In the genomic region with DNA sequence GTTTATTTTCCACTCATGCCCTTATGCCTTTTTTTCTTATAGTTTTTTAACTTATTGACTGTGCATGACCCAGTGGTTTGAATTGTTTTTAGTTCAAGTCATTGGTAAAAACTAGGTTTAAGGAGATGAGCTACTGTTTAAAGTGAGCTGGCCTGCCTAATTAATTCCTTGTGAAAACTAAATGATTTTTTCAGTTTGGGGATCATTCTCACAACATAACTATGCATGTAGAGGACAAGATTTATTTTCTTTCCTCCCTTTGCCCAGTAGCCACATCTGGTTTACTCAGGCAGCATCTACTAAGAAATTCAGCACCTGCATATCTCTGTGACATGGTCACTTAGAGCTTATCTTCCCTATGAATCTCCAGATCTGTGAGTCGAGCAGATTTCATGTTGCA, we compare ENCODE assay signal across 9 cellular contexts. TPM values are rescaled to one million over a fixed set of nuclear protein-coding genes. Genes with fewer than 3 reads are reported as not detected.
DNase-seq lines count a peak whose midpoint lies in the region; FAIRE-seq and TF ChIP-seq lines count a peak whose summit lies in the region.
"Had no signal": no experiment of that assay in that cellular context is flagged by ENCODE, and none has a peak within 500 bp of the region (broad histone marks: within the 10 kb centered on the region; RNA-seq: fewer than 3 reads in every experiment).

No MANE protein-coding gene starts in this region.

- H3K79me2 ChIP-seq in OCI-LY3 (ENCODE audit: low read length) (peaks cover 40% of the 10 kb centered on the region), H1 (ENCODE audit: control insufficient read depth in 1 of 2, insufficient read depth in 2 of 2, low read length in 2 of 2) (peaks cover 7 to 34% of the 10 kb centered on the region in 2 experiments; a peak in 3 of 4 replicates)

- DNase-seq in EH (ENCODE audit: low read depth) = peak; percentile 49
- DNase-seq in H1 (ENCODE audit: low read depth in 1 of 2, low spot score in 2 of 2) = no peak
- no peak for DNase-seq in ovary
- no peak for DNase-seq in GOT3 (lab: John Stamatoyannopoulos, UW)
- no peak for DNase-seq in germinal center (ENCODE audit: low spot score)
- no peak for DNase-seq in SHP77 treated with DMSO at 0.1 percent for 48 hours (lab: John Stamatoyannopoulos, UW)
- DNase-seq in stimulated activated CD4-positive, alpha-beta T cell treated with anti-CD3 and anti-CD28 coated beads, Interleukin-4, amount 100 ng/mL, for 1 hour = no peak

- H3K56ac ChIP-seq in H1 (replicated peaks; ENCODE audit: insufficient read length, low read depth, low read length) = no peak overlapping the region

- H4K5ac ChIP-seq in H1 (ENCODE audit: insufficient read length, low read depth, low read length) = no peak overlapping the region

- no peak for FAIRE-seq in H1 (lab: Jason Lieb, UNC)
- FAIRE-seq: frontal cortex had no signal

- no peaks in the 10 kb centered on the region for H3K79me1 ChIP-seq in H1 (ENCODE audit: low read depth, low read length)

- no peak overlapping the region for H4K91ac ChIP-seq in H1 (replicated peaks; ENCODE audit: insufficient read length, low read length)

- H3K36me3 ChIP-seq in OCI-LY3 (replicated peaks; ENCODE audit: low read depth, low read length) = peaks cover 13% of the 10 kb centered on the region
- H3K36me3 ChIP-seq in H1 (ENCODE audit: control insufficient read depth in 2 of 4, insufficient read depth in 4 of 4, low read length in 3 of 4) = no peaks in the 10 kb centered on the region; a peak in 1 of 8 replicates
- H3K36me3 ChIP-seq in ovary = no peaks in the 10 kb centered on the region

- H3K4me3 ChIP-seq in OCI-LY3 (ENCODE audit: low read length) (peak overlapping the region; percentile 97), H1 (ENCODE audit: extremely low read depth in 1 of 4, insufficient read depth in 2 of 4, low read depth in 3 of 4, low read length in 4 of 4) (peak overlapping the region; percentile 78 to 91 (median 88); a peak in 6 of 8 replicates), ovary (peak overlapping the region; percentile 76)

- H3K4me1 ChIP-seq in OCI-LY3 (ENCODE audit: low read length) (peaks cover 21% of the 10 kb centered on the region), H1 (replicated peaks in 1 of 4; ENCODE audit: control insufficient read depth in 3 of 4, insufficient read depth in 4 of 4, low read length in 3 of 4) (peaks cover 3 to 6% (median 4%) of the 10 kb centered on the region in 4 experiments; a peak in 4 of 7 replicates), ovary (ENCODE audit: insufficient read depth) (peaks cover 15% of the 10 kb centered on the region)

- H3K14ac ChIP-seq in H1 (ENCODE audit: insufficient read length) = no peak overlapping the region

- H3K4me2 ChIP-seq in OCI-LY3 (ENCODE audit: low read length) (peak overlapping the region; percentile 98), H1 (ENCODE audit: insufficient read depth in 1 of 2, low read depth in 2 of 2, low read length in 2 of 2) (peak overlapping the region; percentile 74 to 96)

- H3K23ac ChIP-seq in H1 (ENCODE audit: insufficient read length) = no peak overlapping the region

- no peak overlapping the region for H3K4ac ChIP-seq in H1 (replicated peaks; ENCODE audit: insufficient read length, low read depth, low read length)

- H3K9me3 ChIP-seq in OCI-LY3 (ENCODE audit: insufficient read depth, low read length) = no peaks in the 10 kb centered on the region
- H3K9me3 ChIP-seq in H1 (ENCODE audit: insufficient read depth in 2 of 2, low read depth in 1 of 2, low read length in 1 of 2) = no peaks in the 10 kb centered on the region
- no peaks in the 10 kb centered on the region for H3K9me3 ChIP-seq in ovary

- no peak overlapping the region for H2BK15ac ChIP-seq in H1 (ENCODE audit: low read length)

- WGBS in H1 (ENCODE audit: extremely low coverage in 1 of 2, insufficient coverage in 1 of 2, insufficient read length in 1 of 2, insufficient replicate concordance in 2 of 2, low coverage in 1 of 2, low lambda C conversion rate in 2 of 2, missing lambda C conversion rate in 1 of 2), 2 experiments = 58% methylated on average over 1 of the region's 1 CpG; no CpG with 5 or more reads in 1 of the 2 experiments
- 3 to 17% (median 10%) methylated on average over 1 of the region's 1 CpG for WGBS in ovary, 3 donors

- H2BK120ac ChIP-seq in H1 (replicated peaks; ENCODE audit: low read depth, low read length) = no peak overlapping the region

- no peak overlapping the region for H3K18ac ChIP-seq in H1 (ENCODE audit: extremely low read depth, low read length)

- TF ChIP-seq RAD21 in H1 (IDR thresholded peaks at IDR 0.05 in 1 of 2, conservative IDR thresholded peaks at IDR 0.05 in 1 of 2; ENCODE audit: low read depth in 2 of 2, low read length in 2 of 2) = no peak

- H2BK12ac ChIP-seq in H1 (ENCODE audit: low read depth, low read length) = no peak overlapping the region

- TF ChIP-seq CTCF in OCI-LY3 (IDR thresholded peaks at IDR 0.05; ENCODE audit: low read depth, low read length) (no peak), H1 (IDR thresholded peaks at IDR 0.05; ENCODE audit: control extremely low read depth in 1 of 3, insufficient read depth in 1 of 3, low read depth in 1 of 3, low read length in 3 of 3) (no peak), ovary (IDR thresholded peaks at IDR 0.05) (no peak)

- no peak overlapping the region for H2BK20ac ChIP-seq in H1 (ENCODE audit: low read length)

- no peak overlapping the region for H2AK5ac ChIP-seq in H1 (ENCODE audit: low read depth, low read length)

- H3K27ac ChIP-seq in OCI-LY3 (ENCODE audit: low read length) (no peak overlapping the region), H1 (ENCODE audit: low read depth, low read length) (no peak overlapping the region), ovary (no peak overlapping the region)

- H4K8ac ChIP-seq in H1 (ENCODE audit: extremely low read depth, insufficient read depth, low read length) = no peak overlapping the region

- H2AFZ ChIP-seq in OCI-LY3 (ENCODE audit: low read depth, low read length) (no peak overlapping the region), H1 (ENCODE audit: low read length) (no peak overlapping the region)

- TF ChIP-seq POLR2A in H1 (IDR thresholded peaks at IDR 0.05; ENCODE audit: control extremely low read depth in 1 of 2, low read depth in 2 of 2, low read length in 2 of 2) (no peak), ovary (IDR thresholded peaks at IDR 0.05) (no peak)

- H3K23me2 ChIP-seq in H1 (ENCODE audit: low read depth, low read length) = peaks cover 6% of the 10 kb centered on the region; the same call in 1 of the 2 replicates

- TF ChIP-seq EP300 in H1 (IDR thresholded peaks at IDR 0.05; ENCODE audit: borderline replicate concordance in 1 of 2, low read depth in 2 of 2, low read length in 2 of 2) (no peak), ovary (IDR thresholded peaks at IDR 0.05) (no peak)

- POLR2A ChIA-PET in H1 (lab: Charles Lee; ENCODE audit: partially characterized antibody) = interaction anchor here (6.2 kb wide), 1 partner anchor 10 kb away, joined by 99 read pairs; the partner anchor contains the start of gene EGR2

- no peaks in the 10 kb centered on the region for H3K27me3 ChIP-seq in OCI-LY3 (ENCODE audit: low read depth, low read length)
- H3K27me3 ChIP-seq in H1 (replicated peaks in 1 of 4; ENCODE audit: control insufficient read depth in 3 of 4, extremely low read depth in 1 of 4, insufficient read depth in 3 of 4, low read length in 3 of 4) = no peaks in the 10 kb centered on the region
- H3K27me3 ChIP-seq in ovary = no peaks in the 10 kb centered on the region

- no peak overlapping the region for H3K9ac ChIP-seq in OCI-LY3 (ENCODE audit: low read length)
- H3K9ac ChIP-seq in H1 (replicated peaks in 1 of 4; ENCODE audit: extremely low read depth in 1 of 4, low read depth in 3 of 4, low read length in 3 of 4) = peak overlapping the region in 1 of 4 experiments; percentile 13; a peak in 1 of 7 replicates

- CTCF ChIA-PET in H1 (lab: Charles Lee; ENCODE audit: partially characterized antibody) = interaction anchor here (1.0 to 2.7 kb wide), 4 partner anchors 10 to 251 kb away, joined by 3 to 20 read pairs (median 3); partner anchors contain the start of gene EGR2

- intact Hi-C loops in ovary (cut with DNase I) = no loop called here

- H4K20me1 ChIP-seq in OCI-LY3 (ENCODE audit: insufficient read depth, low read length) (peaks cover 32% of the 10 kb centered on the region), H1 (replicated peaks in 1 of 2; ENCODE audit: control insufficient read depth in 1 of 2, insufficient read depth in 2 of 2, low read length in 2 of 2) (peaks cover 14% of the 10 kb centered on the region in 2 experiments)

- H2BK5ac ChIP-seq in H1 (ENCODE audit: low read depth, low read length) = no peak overlapping the region

TF ChIP-seq in H1, 55 proteins besides CTCF, POLR2A, EP300 and RAD21 (continues in another document):
- TF ChIP-seq POLR2AphosphoS5 (IDR thresholded peaks at IDR 0.05; ENCODE audit: low read depth, low read length) = no peak
- TF ChIP-seq NRF1 (IDR thresholded peaks at IDR 0.05; ENCODE audit: low read depth, low read length) = no peak
- TF ChIP-seq TBP (IDR thresholded peaks at IDR 0.05; ENCODE audit: low read depth, low read length) = no peak
- no peak for TF ChIP-seq SIRT6 (IDR thresholded peaks at IDR 0.05; ENCODE audit: low read length)
- TF ChIP-seq SP1 (IDR thresholded peaks at IDR 0.05; ENCODE audit: low read depth, low read length) = no peak

RNA-seq across cellular contexts. Expression of gene ADO, which starts 1.7 kb away (rescaled TPM):
- total RNA-seq in H1 (2021; fragmentation: NEBNext Ultra II Directional; extraction: Animal tissue kit (Norgen Biotek cat#: 25700)) = 27.9 and 29.2 TPM in 2 replicates
- 18.7 and 23.7 TPM in 2 replicates for polyA plus RNA-seq in H1 (2011; rRNA removed)
- polyA plus RNA-seq in H1 (2011; cell fraction: cytosol; rRNA removed) = 18.5 TPM
- polyA plus RNA-seq in H1 (2011; cell fraction: nucleus; rRNA removed) = 14.2 TPM
- 12.0 to 16.6 TPM (median 13.3 TPM) in 4 replicates for polyA plus RNA-seq in H1 (2012, experiment 1 of 2)
- 11.2 TPM for polyA plus RNA-seq in H1 (2012, experiment 2 of 2)
- 20.0 TPM for polyA plus RNA-seq in H1 (2013, experiment 1 of 2)
- polyA plus RNA-seq in H1 (2013, experiment 2 of 2) = 20.1 TPM
- 14.0 and 16.9 TPM in 2 replicates for polyA minus RNA-seq in H1 (2011; rRNA and poly(A)+ RNA removed)
- 20.9 TPM for polyA minus RNA-seq in H1 (2011; cell fraction: cytosol; rRNA and poly(A)+ RNA removed)
- 32.6 TPM for polyA minus RNA-seq in H1 (2011; cell fraction: nucleus; rRNA and poly(A)+ RNA removed)
- 10 to 100 TPM; 15.5 to 31.1 (median 24.4) TPM for total RNA-seq in ovary
- polyA plus RNA-seq in ovary = 10 to 100 TPM in 1 of 2 donors, 1 to 10 TPM in 1; 9.7 to 22.2 TPM

RNA-seq across cellular contexts. Expression of gene EGR2, which starts 9.9 kb away (rescaled TPM):
- 2.1 and 3.0 TPM in 2 replicates for total RNA-seq in H1 (2021; fragmentation: NEBNext Ultra II Directional; extraction: Animal tissue kit (Norgen Biotek cat#: 25700))
- polyA plus RNA-seq in H1 (2011; rRNA removed) (1.3 and 2.4 TPM in 2 replicates), ovary (1 to 10 TPM; 2.0 to 5.7 TPM)
- polyA plus RNA-seq in H1 (2011; cell fraction: cytosol; rRNA removed) = 0.98 TPM
- polyA plus RNA-seq in H1 (2011; cell fraction: nucleus; rRNA removed) = 2.8 TPM
- polyA plus RNA-seq in H1 (2012, experiment 1 of 2) = 0.92 to 1.7 TPM (median 1.3 TPM) in 4 replicates
- 1.3 TPM for polyA plus RNA-seq in H1 (2012, experiment 2 of 2)
- polyA plus RNA-seq in H1 (2013, experiment 1 of 2) = 0.61 TPM
- 0.57 TPM for polyA plus RNA-seq in H1 (2013, experiment 2 of 2)
- 1.8 and 2.3 TPM in 2 replicates for polyA minus RNA-seq in H1 (2011; rRNA and poly(A)+ RNA removed)
- 0.51 TPM for polyA minus RNA-seq in H1 (2011; cell fraction: cytosol; rRNA and poly(A)+ RNA removed)
- polyA minus RNA-seq in H1 (2011; cell fraction: nucleus; rRNA and poly(A)+ RNA removed) = 6.1 TPM
- total RNA-seq in ovary = 10 to 100 TPM in 1 of 7 donors, 1 to 10 TPM in 5, under 1 TPM in 1; 0.48 to 13.0 (median 4.6) TPM
